1 cellular context compared by ENCODE assay signal in the genomic region with DNA sequence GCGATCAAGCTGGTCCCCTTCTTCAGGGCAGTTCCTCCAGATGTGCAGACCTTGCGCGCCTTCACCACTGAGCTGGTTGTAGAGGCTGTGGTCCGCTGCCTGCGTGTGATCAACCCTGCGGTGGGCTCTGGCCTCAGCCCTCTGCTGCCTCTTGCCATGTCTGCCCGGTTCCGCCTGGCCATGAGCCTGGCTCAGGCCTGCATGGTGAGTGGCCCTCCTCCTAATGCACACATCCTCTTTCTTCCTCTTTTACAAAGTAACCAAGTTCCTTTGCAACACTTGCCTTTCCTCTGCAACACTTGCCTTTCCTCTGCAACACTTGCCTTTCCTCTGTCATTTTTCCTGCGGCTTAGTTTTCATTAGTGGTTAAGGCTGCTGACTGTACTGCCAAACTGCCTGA.
TF ChIP-seq lines count a peak whose summit lies in the region.

No MANE protein-coding gene starts in this region.

TF ChIP-seq in GM23338, 12 proteins besides CTCF, POLR2A, EP300 and RAD21 (continued from another document):
- TF ChIP-seq, protein P1, sequence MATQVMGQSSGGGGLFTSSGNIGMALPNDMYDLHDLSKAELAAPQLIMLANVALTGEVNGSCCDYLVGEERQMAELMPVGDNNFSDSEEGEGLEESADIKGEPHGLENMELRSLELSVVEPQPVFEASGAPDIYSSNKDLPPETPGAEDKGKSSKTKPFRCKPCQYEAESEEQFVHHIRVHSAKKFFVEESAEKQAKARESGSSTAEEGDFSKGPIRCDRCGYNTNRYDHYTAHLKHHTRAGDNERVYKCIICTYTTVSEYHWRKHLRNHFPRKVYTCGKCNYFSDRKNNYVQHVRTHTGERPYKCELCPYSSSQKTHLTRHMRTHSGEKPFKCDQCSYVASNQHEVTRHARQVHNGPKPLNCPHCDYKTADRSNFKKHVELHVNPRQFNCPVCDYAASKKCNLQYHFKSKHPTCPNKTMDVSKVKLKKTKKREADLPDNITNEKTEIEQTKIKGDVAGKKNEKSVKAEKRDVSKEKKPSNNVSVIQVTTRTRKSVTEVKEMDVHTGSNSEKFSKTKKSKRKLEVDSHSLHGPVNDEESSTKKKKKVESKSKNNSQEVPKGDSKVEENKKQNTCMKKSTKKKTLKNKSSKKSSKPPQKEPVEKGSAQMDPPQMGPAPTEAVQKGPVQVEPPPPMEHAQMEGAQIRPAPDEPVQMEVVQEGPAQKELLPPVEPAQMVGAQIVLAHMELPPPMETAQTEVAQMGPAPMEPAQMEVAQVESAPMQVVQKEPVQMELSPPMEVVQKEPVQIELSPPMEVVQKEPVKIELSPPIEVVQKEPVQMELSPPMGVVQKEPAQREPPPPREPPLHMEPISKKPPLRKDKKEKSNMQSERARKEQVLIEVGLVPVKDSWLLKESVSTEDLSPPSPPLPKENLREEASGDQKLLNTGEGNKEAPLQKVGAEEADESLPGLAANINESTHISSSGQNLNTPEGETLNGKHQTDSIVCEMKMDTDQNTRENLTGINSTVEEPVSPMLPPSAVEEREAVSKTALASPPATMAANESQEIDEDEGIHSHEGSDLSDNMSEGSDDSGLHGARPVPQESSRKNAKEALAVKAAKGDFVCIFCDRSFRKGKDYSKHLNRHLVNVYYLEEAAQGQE (IDR thresholded peaks at IDR 0.05; ENCODE audit: unreplicated experiment), result no peak
- no peak for TF ChIP-seq EZH2 (IDR thresholded peaks at IDR 0.05; ENCODE audit: low read depth, unreplicated experiment)
- TF ChIP-seq, protein P2, sequence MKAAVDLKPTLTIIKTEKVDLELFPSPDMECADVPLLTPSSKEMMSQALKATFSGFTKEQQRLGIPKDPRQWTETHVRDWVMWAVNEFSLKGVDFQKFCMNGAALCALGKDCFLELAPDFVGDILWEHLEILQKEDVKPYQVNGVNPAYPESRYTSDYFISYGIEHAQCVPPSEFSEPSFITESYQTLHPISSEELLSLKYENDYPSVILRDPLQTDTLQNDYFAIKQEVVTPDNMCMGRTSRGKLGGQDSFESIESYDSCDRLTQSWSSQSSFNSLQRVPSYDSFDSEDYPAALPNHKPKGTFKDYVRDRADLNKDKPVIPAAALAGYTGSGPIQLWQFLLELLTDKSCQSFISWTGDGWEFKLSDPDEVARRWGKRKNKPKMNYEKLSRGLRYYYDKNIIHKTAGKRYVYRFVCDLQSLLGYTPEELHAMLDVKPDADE (IDR thresholded peaks at IDR 0.05), result no peak
